In the genomic region with DNA sequence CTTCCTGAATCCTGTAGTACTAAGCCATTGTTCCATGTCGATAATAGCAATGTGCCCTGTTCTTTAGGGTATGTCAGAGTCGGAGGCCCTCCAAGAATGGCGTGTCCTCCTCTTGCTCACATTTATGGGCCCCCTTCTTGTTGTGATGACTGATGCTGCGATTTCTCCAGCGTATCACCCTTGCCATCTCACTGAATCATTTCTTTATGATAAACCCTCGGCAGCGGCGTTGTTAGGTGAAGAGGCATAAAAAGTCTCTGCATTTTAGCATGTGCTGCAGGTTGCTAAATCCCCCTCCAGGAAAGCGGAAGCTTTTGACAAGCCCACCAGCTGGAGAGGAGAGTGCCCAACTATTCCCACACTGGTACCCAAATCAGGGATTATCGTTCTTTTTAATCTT, we compare ENCODE assay signal across 25 cellular contexts.
"Had no signal": no experiment of that assay in that cellular context is flagged by ENCODE, and none has a peak within 500 bp of the region (broad histone marks: within the 10 kb centered on the region; RNA-seq: fewer than 3 reads in every experiment).

No MANE protein-coding gene starts in this region.

- H3K4me1 Mint-ChIP-seq: activated naive CD8-positive, alpha-beta T cell treated with anti-CD3 and anti-CD28 coated beads for 36 hours; activated T-helper 17 cell treated with anti-CD3 and anti-CD28 coated beads, Interleukin-2, amount 50 U/mL, for 72 hours; central memory CD8-positive, alpha-beta T cell had no signal

- H3K36me3 Mint-ChIP-seq: activated naive CD8-positive, alpha-beta T cell treated with anti-CD3 and anti-CD28 coated beads for 36 hours had no signal

- H3K27ac Mint-ChIP-seq: activated naive CD8-positive, alpha-beta T cell treated with anti-CD3 and anti-CD28 coated beads for 36 hours; activated T-cell treated with anti-CD3 and anti-CD28 coated beads, Interleukin-2, amount 50 U/mL, for 72 hours; activated T-helper 17 cell treated with anti-CD3 and anti-CD28 coated beads, Interleukin-2, amount 50 U/mL, for 72 hours had no signal

- H3K9me3 Mint-ChIP-seq: activated T-cell treated with anti-CD3 and anti-CD28 coated beads, Interleukin-2, amount 50 U/mL, for 72 hours; central memory CD8-positive, alpha-beta T cell had no signal

- DNase-seq: activated CD4-positive, alpha-beta T cell treated with anti-CD3 and anti-CD28 coated beads for 1 hour; activated CD4-positive, alpha-beta T cell treated with anti-CD3 and anti-CD28 coated beads for 48 hours; activated CD4-positive, alpha-beta T cell treated with anti-CD3 and anti-CD28 coated beads, Interleukin-2, amount 50 U/mL, for 4 hours; activated CD4-positive, CD25-positive, alpha-beta regulatory T cell; activated naive CD4-positive, alpha-beta T cell; activated naive CD4-positive, alpha-beta T cell treated with anti-CD3 and anti-CD28 coated beads, Interleukin-2, amount 50 U/mL, for 16 hours; activated naive CD8-positive, alpha-beta T cell treated with anti-CD3 and anti-CD28 coated beads for 36 hours; activated T-cell treated with anti-CD3 and anti-CD28 coated beads, Interleukin-2, amount 50 U/mL, for 1 hour; activated T-cell treated with anti-CD3 and anti-CD28 coated beads, Interleukin-2, amount 50 U/mL, for 72 hours; amniotic stem cell; aorta; Kasumi-1; KG1; MG63; NCI-H1092; NCI-H1436 treated with DMSO at 0.1 percent for 48 hours; NCI-H2029; PC-3; SIG-M5; T-helper 1 cell; T-helper 2 cell; T-helper 9 cell had no signal

- H3K4me3 Mint-ChIP-seq: activated naive CD8-positive, alpha-beta T cell treated with anti-CD3 and anti-CD28 coated beads for 36 hours; activated T-cell treated with anti-CD3 and anti-CD28 coated beads, Interleukin-2, amount 50 U/mL, for 72 hours; activated T-helper 17 cell treated with anti-CD3 and anti-CD28 coated beads, Interleukin-2, amount 50 U/mL, for 72 hours; central memory CD8-positive, alpha-beta T cell had no signal

- ATAC-seq: activated T-cell treated with anti-CD3 and anti-CD28 coated beads, Interleukin-2, amount 50 U/mL, for 72 hours; activated T-helper 17 cell treated with anti-CD3 and anti-CD28 coated beads, Interleukin-2, amount 50 U/mL, for 72 hours; PC-3; SK-N-SH treated with all-trans-retinoic acid at 6 μM for 48 hours had no signal
